Comparison of ENCODE assay signal across 8 cellular contexts in genomic region chr19:13920940-13921744, GRCh38. TPM values are rescaled to one million over a fixed set of nuclear protein-coding genes. Genes with fewer than 3 reads are reported as not detected.
DNase-seq lines count a peak whose midpoint lies in the region; ATAC-seq, FAIRE-seq and TF ChIP-seq lines count a peak whose summit lies in the region.

No MANE protein-coding gene starts in this region.

- no peak for TF ChIP-seq POLR2A in GM12892 (IDR thresholded peaks at IDR 0.05; ENCODE audit: low read depth, low read length)

- peaks cover 4% of the 10 kb centered on the region for H3K4me1 Mint-ChIP-seq in activated CD8-positive, alpha-beta T cell treated with anti-CD3 and anti-CD28 coated beads, Interleukin-2, amount 10 ng/mL, durations not matched to agents 7 days and 5 days (ENCODE audit: low read depth)

- peak overlapping the region; percentile 65 for H3K27ac Mint-ChIP-seq in activated CD8-positive, alpha-beta T cell treated with anti-CD3 and anti-CD28 coated beads, Interleukin-2, amount 10 ng/mL, durations not matched to agents 7 days and 5 days

- no peak for DNase-seq in heart right ventricle
- DNase-seq in left ventricle myocardium inferior = no peak
- DNase-seq in NCI-H2196 treated with DMSO at 0.1 percent for 48 hours (lab: John Stamatoyannopoulos, UW; ENCODE audit: unreplicated experiment) = peak; percentile 24
- peak; percentile 52 for DNase-seq in activated CD8-positive, alpha-beta T cell treated with anti-CD3 and anti-CD28 coated beads, Interleukin-2, amount 10 ng/mL, durations not matched to agents 7 days and 5 days
- DNase-seq in inferior parietal cortex (ENCODE audit: extremely low spot score) = peak; percentile 65
- no peak for DNase-seq in GM12892 (ENCODE audit: insufficient read length)

- TF ChIP-seq CTCF in heart right ventricle (IDR thresholded peaks at IDR 0.05) (no peak), left ventricle myocardium inferior (IDR thresholded peaks at IDR 0.05; ENCODE audit: borderline replicate concordance) (no peak)

- H3K27ac ChIP-seq in heart right ventricle (no peak overlapping the region), left ventricle myocardium inferior (replicated peaks) (no peak overlapping the region)

- H3K27me3 Mint-ChIP-seq in activated CD8-positive, alpha-beta T cell treated with anti-CD3 and anti-CD28 coated beads, Interleukin-2, amount 10 ng/mL, durations not matched to agents 7 days and 5 days (ENCODE audit: low read depth) = no peaks in the 10 kb centered on the region

- FAIRE-seq in GM12892 (lab: Jason Lieb, UNC) = no peak

- H3K27me3 ChIP-seq in heart right ventricle (no peaks in the 10 kb centered on the region), left ventricle myocardium inferior (ENCODE audit: low read depth) (no peaks in the 10 kb centered on the region)

- peaks cover 46% of the 10 kb centered on the region for H3K36me3 Mint-ChIP-seq in activated CD8-positive, alpha-beta T cell treated with anti-CD3 and anti-CD28 coated beads, Interleukin-2, amount 10 ng/mL, durations not matched to agents 7 days and 5 days (ENCODE audit: low read depth)

- 88 to 91% methylated on average over 2 of the region's 2 CpGs for WGBS in heart right ventricle, 2 donors

- no peaks in the 10 kb centered on the region for H3K9me3 Mint-ChIP-seq in activated CD8-positive, alpha-beta T cell treated with anti-CD3 and anti-CD28 coated beads, Interleukin-2, amount 10 ng/mL, durations not matched to agents 7 days and 5 days (ENCODE audit: insufficient read depth)

- POLR2A ChIA-PET in activated CD8-positive, alpha-beta T cell treated with anti-CD3 and anti-CD28 coated beads, Interleukin-2, amount 10 ng/mL, durations not matched to agents 7 days and 5 days (lab: Charles Lee) = interaction anchor here (0.6 to 1.6 kb wide), 2 partner anchors 78 to 111 kb away, joined by 3 to 6 read pairs; partner anchors contain the start of gene IL27RA

- intact Hi-C loops in heart right ventricle (cut with DNase I) (no loop called here), left ventricle myocardium inferior (cut with micrococcal nuclease) (no loop called here)

- H3K9me3 ChIP-seq in heart right ventricle (peaks cover 0 to 8% (median 0%) of the 10 kb centered on the region in 11 donors), left ventricle myocardium inferior (replicated peaks) (peaks cover 4% of the 10 kb centered on the region)

- CTCF ChIA-PET in activated CD8-positive, alpha-beta T cell treated with anti-CD3 and anti-CD28 coated beads, Interleukin-2, amount 10 ng/mL, durations not matched to agents 7 days and 5 days (lab: Charles Lee) = interaction anchor here (0.7 to 1.3 kb wide), 5 partner anchors 18 to 151 kb away, joined by 3 to 6 read pairs (median 3); partner anchors contain the start of genes IL27RA and MISP3

- no peak overlapping the region for H3K4me3 Mint-ChIP-seq in activated CD8-positive, alpha-beta T cell treated with anti-CD3 and anti-CD28 coated beads, Interleukin-2, amount 10 ng/mL, durations not matched to agents 7 days and 5 days

- H3K4me3 ChIP-seq in heart right ventricle = no peak overlapping the region
- no peak overlapping the region for H3K4me3 ChIP-seq in left ventricle myocardium inferior

- H3K36me3 ChIP-seq in heart right ventricle (peaks cover 8 to 97% (median 36%) of the 10 kb centered on the region in 9 donors), left ventricle myocardium inferior (peaks cover 94% of the 10 kb centered on the region)

- H3K4me1 ChIP-seq in heart right ventricle = peaks cover 0 to 26% (median 7%) of the 10 kb centered on the region in 9 donors
- H3K4me1 ChIP-seq in left ventricle myocardium inferior = peaks cover 13% of the 10 kb centered on the region

- ATAC-seq in heart right ventricle (peak in 6 of 8 donors; percentile 23 to 57 (median 52)), GM19452 (IDR thresholded peaks at IDR 0.05; ENCODE audit: unreplicated experiment) (no peak), HG03439 (IDR thresholded peaks at IDR 0.05; ENCODE audit: unreplicated experiment) (no peak)
- peak; percentile 80 for ATAC-seq in activated CD8-positive, alpha-beta T cell treated with anti-CD3 and anti-CD28 coated beads, Interleukin-2, amount 10 ng/mL, durations not matched to agents 7 days and 5 days

RNA-seq across cellular contexts. Expression of gene CC2D1A, which starts 15.1 kb away (rescaled TPM):
- total RNA-seq in heart right ventricle (10 to 100 TPM; 13.2 to 30.2 (median 19.0) TPM), left ventricle myocardium inferior (20.1 TPM)
- polyA plus RNA-seq in heart right ventricle = 10 to 100 TPM; 16.5 to 49.8 TPM
- 10 to 100 TPM; 27.8 to 28.9 TPM for total RNA-seq in activated CD8-positive, alpha-beta T cell treated with anti-CD3 and anti-CD28 coated beads, Interleukin-2, amount 10 ng/mL, durations not matched to agents 7 days and 5 days
- polyA plus RNA-seq in GM12892 (2012; ENCODE audit: missing spikeins) = 10.4 TPM

RNA-seq across cellular contexts. Expression of gene BRME1, which starts 15.2 kb away (rescaled TPM):
- total RNA-seq in heart right ventricle = under 1 TPM in 8 of 10 donors, not detected in 2; 0.19 to 0.88 (median 0.63) TPM
- polyA plus RNA-seq in heart right ventricle = 1 to 10 TPM in 1 of 2 donors, under 1 TPM in 1; 0.38 to 2.0 TPM
- total RNA-seq in left ventricle myocardium inferior = 0.82 TPM
- total RNA-seq in activated CD8-positive, alpha-beta T cell treated with anti-CD3 and anti-CD28 coated beads, Interleukin-2, amount 10 ng/mL, durations not matched to agents 7 days and 5 days = 1 to 10 TPM; 4.2 to 5.0 TPM
- 0.40 TPM for polyA plus RNA-seq in GM12892 (2012; ENCODE audit: missing spikeins)

RNA-seq across cellular contexts. Expression of gene PODNL1, which starts 17.1 kb away (rescaled TPM):
- total RNA-seq in heart right ventricle (1 to 10 TPM in 7 of 10 donors, under 1 TPM in 3; 0.76 to 6.2 (median 1.8) TPM), left ventricle myocardium inferior (1.9 TPM)
- 1 to 10 TPM in 1 of 2 donors, under 1 TPM in 1; 0.90 to 2.3 TPM for polyA plus RNA-seq in heart right ventricle
- total RNA-seq in activated CD8-positive, alpha-beta T cell treated with anti-CD3 and anti-CD28 coated beads, Interleukin-2, amount 10 ng/mL, durations not matched to agents 7 days and 5 days = 1 to 10 TPM in 1 of 2 experiments, under 1 TPM in 1; 0.11 to 1.3 TPM
- polyA plus RNA-seq in GM12892 (2012; ENCODE audit: missing spikeins) = 0.61 TPM

RNA-seq across cellular contexts. Expression of gene DCAF15, which starts 31.2 kb away (rescaled TPM):
- 10 to 100 TPM; 15.5 to 21.2 (median 17.8) TPM for total RNA-seq in heart right ventricle
- 10 to 100 TPM; 26.8 to 50.0 TPM for polyA plus RNA-seq in heart right ventricle
- 17.0 TPM for total RNA-seq in left ventricle myocardium inferior
- total RNA-seq in activated CD8-positive, alpha-beta T cell treated with anti-CD3 and anti-CD28 coated beads, Interleukin-2, amount 10 ng/mL, durations not matched to agents 7 days and 5 days = 100 to 1,000 TPM in 1 of 2 experiments, 10 to 100 TPM in 1; 90.1 to 104 TPM
- polyA plus RNA-seq in GM12892 (2012; ENCODE audit: missing spikeins) = 17.4 TPM

RNA-seq across cellular contexts. Expression of gene NANOS3, which starts 44.2 kb away (rescaled TPM):
- total RNA-seq in heart right ventricle = 1 to 10 TPM in 3 of 10 donors, under 1 TPM in 3, not detected in 4; 0.37 to 1.5 (median 0.98) TPM
- 1 to 10 TPM in 1 of 2 donors, under 1 TPM in 1; 0.41 to 2.9 TPM for polyA plus RNA-seq in heart right ventricle
- 1.3 TPM for total RNA-seq in left ventricle myocardium inferior
- under 1 TPM; 0.60 to 0.90 TPM for total RNA-seq in activated CD8-positive, alpha-beta T cell treated with anti-CD3 and anti-CD28 coated beads, Interleukin-2, amount 10 ng/mL, durations not matched to agents 7 days and 5 days
- 1.2 TPM for polyA plus RNA-seq in GM12892 (2012; ENCODE audit: missing spikeins)

Comparison
In these comparisons a context has a peak if more than half of its experiments do, and no peak if none do; other contexts are left out.
1. ATAC-seq: peak in heart right ventricle (6 of 8) and activated CD8-positive, alpha-beta T cell treated with anti-CD3 and anti-CD28 coated beads, Interleukin-2, amount 10 ng/mL, durations not matched to agents 7 days and 5 days (single experiment); none in GM19452 (single experiment) and HG03439 (single experiment).
2. DNase-seq: peak in NCI-H2196 treated with DMSO at 0.1 percent for 48 hours (single experiment), activated CD8-positive, alpha-beta T cell treated with anti-CD3 and anti-CD28 coated beads, Interleukin-2, amount 10 ng/mL, durations not matched to agents 7 days and 5 days (single experiment) and inferior parietal cortex (single experiment); none in heart right ventricle (0 of 2), left ventricle myocardium inferior (single experiment) and GM12892 (single experiment).